ENCODE assay signal across 8 cellular contexts in genomic region chr9:90914868-90915483, GRCh38.
DNase-seq lines count a peak whose midpoint lies in the region; ATAC-seq, FAIRE-seq and TF ChIP-seq lines count a peak whose summit lies in the region.

No MANE protein-coding gene starts in this region.

- H2AFZ ChIP-seq in mammary epithelial cell (ENCODE audit: low read depth, low read length): no peak overlapping the region

- ATAC-seq in GM18858 (IDR thresholded peaks at IDR 0.05; ENCODE audit: unreplicated experiment): peak; percentile 72
- ATAC-seq in HG03064 (IDR thresholded peaks at IDR 0.05; ENCODE audit: low read depth, unreplicated experiment): peak; percentile 85

- no peaks in the 10 kb centered on the region; the same call in 1 of the 2 replicates for H3K9me3 ChIP-seq in AG04450 (ENCODE audit: control insufficient read depth, insufficient read depth, low read length)
- H3K9me3 ChIP-seq in mammary epithelial cell (replicated peaks; ENCODE audit: insufficient read depth, low read length): no peaks in the 10 kb centered on the region
- H3K9me3 ChIP-seq in kidney (ENCODE audit: control insufficient read depth in 1 of 2, low read length in 2 of 2): no peaks in the 10 kb centered on the region

- dilution Hi-C loops in mammary epithelial cell (cut with HindIII; ENCODE audit: low sequenced_read_pairs): no loop called here

- H3K27me3 ChIP-seq in AG04450 (ENCODE audit: control insufficient read depth, insufficient read depth, low read length) (no peaks in the 10 kb centered on the region), mammary epithelial cell (ENCODE audit: insufficient read depth, low read length) (no peaks in the 10 kb centered on the region)

- H3K9ac ChIP-seq in mammary epithelial cell (ENCODE audit: insufficient read depth, low read length): no peak overlapping the region
- no peak overlapping the region for H3K9ac ChIP-seq in kidney (ENCODE audit: low read length in 2 of 2)

- CTCF ChIA-PET in AG04450 (lab: Charles Lee) (interaction anchor here (0.6 to 2.8 kb wide), 59 partner anchors 8 to 1031 kb away, joined by 3 to 27 read pairs (median 5); no protein-coding TSS in a partner anchor), mammary epithelial cell (lab: Charles Lee; ENCODE audit: low non-redundant PET) (interaction anchor here (0.6 to 2.0 kb wide), 9 partner anchors 71 to 867 kb away, joined by 3 to 18 read pairs (median 5); no protein-coding TSS in a partner anchor)

- H3K4me2 ChIP-seq in mammary epithelial cell (ENCODE audit: insufficient read depth, low read depth, low read length): no peak overlapping the region

- peak; percentile 15 for FAIRE-seq in kidney (lab: Jason Lieb, UNC)

- WGBS in mammary epithelial cell (ENCODE audit: low coverage, missing lambda C conversion rate): 8% methylated on average over 7 of the region's 7 CpGs

- no TSS peak for BruUV-seq in mammary epithelial cell (replicated peaks; lab: Mats Ljungman, UMichigan)

- DNase-seq in AG04450 (ENCODE audit: low read depth, low spot score): peak; percentile 51
- peak; percentile 27 for DNase-seq in NCI-H2171 (lab: John Stamatoyannopoulos, UW)
- DNase-seq in activated CD4-positive, CD25-positive, alpha-beta regulatory T cell (lab: John Stamatoyannopoulos, UW): peak; percentile 44 to 54 (median 46)
- peak; percentile 74 for DNase-seq in mammary epithelial cell
- DNase-seq in kidney: peak; percentile 88
- DNase-seq in stimulated activated CD4-positive, alpha-beta T cell treated with anti-CD3 and anti-CD28 coated beads, Interleukin-2, amount 100 ng/mL, for 24 hours: peak; percentile 78 to 80

- H3K27ac ChIP-seq in AG04450 (ENCODE audit: low read depth, low read length): no peak overlapping the region
- H3K27ac ChIP-seq in mammary epithelial cell (ENCODE audit: insufficient read depth, low read depth, low read length): no peak overlapping the region
- H3K27ac ChIP-seq in kidney (ENCODE audit: low read depth in 2 of 2, low read length in 2 of 2): no peak overlapping the region

- H3K4me3 ChIP-seq in AG04450 (ENCODE audit: low read depth, low read length): no peak overlapping the region
- no peak overlapping the region for H3K4me3 ChIP-seq in mammary epithelial cell (replicated peaks in 1 of 3; ENCODE audit: insufficient read depth in 1 of 3, low read depth in 2 of 3, low read length in 3 of 3)
- H3K4me3 ChIP-seq in kidney (ENCODE audit: low read length in 2 of 2): no peak overlapping the region

- in situ Hi-C loops in mammary epithelial cell (cut with MboI; ENCODE audit: low sequenced_read_pairs in 2 of 2): loop anchor here (5.0 to 25.0 kb wide), 3 partner anchors 512 to 810 kb away; no protein-coding TSS in a partner anchor

- TF ChIP-seq CTCF in AG04450 (IDR thresholded peaks at IDR 0.05; ENCODE audit: low read depth, low read length): peak; percentile 88
- peak; percentile 80 to 90 for TF ChIP-seq CTCF in mammary epithelial cell (conservative IDR thresholded peaks at IDR 0.05 in 1 of 2, IDR thresholded peaks at IDR 0.05 in 1 of 2; ENCODE audit: extremely low read depth in 1 of 2, insufficient read depth in 1 of 2, low read depth in 1 of 2, low read length in 2 of 2)
- TF ChIP-seq CTCF in kidney (IDR thresholded peaks at IDR 0.05; ENCODE audit: borderline replicate concordance, extremely low read depth, insufficient read depth): peak; percentile 82

- H3K36me3 ChIP-seq in mammary epithelial cell (ENCODE audit: insufficient read depth, low read length): no peaks in the 10 kb centered on the region
- H3K36me3 ChIP-seq in kidney (ENCODE audit: control insufficient read depth in 1 of 2, insufficient read depth in 2 of 2, low read length in 2 of 2): no peaks in the 10 kb centered on the region

- H3K79me2 ChIP-seq in mammary epithelial cell (ENCODE audit: insufficient read depth, low read length): no peaks in the 10 kb centered on the region

- intact Hi-C loops in mammary epithelial cell (cut with micrococcal nuclease): loop anchor here (1.0 to 10.0 kb wide), 12 partner anchors 70 to 812 kb away; partner anchors contain the start of gene AUH
- intact Hi-C loops in kidney (cut with DNase I): loop anchor here (5.0 to 10.0 kb wide), 2 partner anchors 522 to 820 kb away; no protein-coding TSS in a partner anchor

- H4K20me1 ChIP-seq in mammary epithelial cell (ENCODE audit: insufficient read depth, low read length): no peaks in the 10 kb centered on the region

- POLR2A ChIA-PET in AG04450 (lab: Yijun Ruan, JAX): no interaction called here

- H3K4me1 ChIP-seq in mammary epithelial cell (ENCODE audit: insufficient read depth, low read length) (peaks cover under 1% of the 10 kb centered on the region), kidney (ENCODE audit: control insufficient read depth in 1 of 2, insufficient read depth in 1 of 2, low read depth in 1 of 2, low read length in 2 of 2) (peaks cover 0 to 2% of the 10 kb centered on the region in 2 donors)

Comparison
In these comparisons a context has a peak if more than half of its experiments do, and no peak if none do; other contexts are left out.
1. DNase-seq: peak in every context shown above with its lines; median percentile 88 in kidney; 79 in stimulated activated CD4-positive, alpha-beta T cell treated with anti-CD3 and anti-CD28 coated beads, Interleukin-2, amount 100 ng/mL, for 24 hours; 74 in mammary epithelial cell; 51 in AG04450; 46 in activated CD4-positive, CD25-positive, alpha-beta regulatory T cell; 27 in NCI-H2171.